Comparison of ENCODE assay signal across 8 cellular contexts in the genomic region with DNA sequence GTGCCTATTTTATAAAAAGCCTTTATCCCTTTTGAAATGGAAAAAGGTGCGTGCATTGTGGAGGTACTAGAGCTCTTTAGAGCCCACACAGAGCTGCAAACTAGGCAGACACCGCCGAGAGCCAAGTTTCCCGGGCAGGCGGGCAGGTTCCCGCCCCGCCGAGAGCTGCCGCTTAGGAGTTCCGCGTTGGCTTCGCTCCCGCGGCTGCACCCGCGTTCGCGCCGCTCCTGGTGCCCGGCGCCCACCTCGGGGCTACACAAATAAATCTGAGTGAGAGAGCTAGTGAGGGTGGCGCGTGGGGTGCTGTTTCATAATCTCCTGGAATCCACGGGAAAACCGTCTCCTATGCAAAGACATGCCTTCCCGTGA. TPM values are rescaled to one million over a fixed set of nuclear protein-coding genes. Genes with fewer than 3 reads are reported as not detected.
DNase-seq lines count a peak whose midpoint lies in the region; ATAC-seq and TF ChIP-seq lines count a peak whose summit lies in the region.

No MANE protein-coding gene starts in this region.

- H3K4me3 Mint-ChIP-seq in CD14-positive monocyte: peak overlapping the region; percentile 79 to 96

- TF ChIP-seq CTCF in CD14-positive monocyte (IDR thresholded peaks at IDR 0.05) (no peak), IMR-90 (conservative IDR thresholded peaks at IDR 0.05; ENCODE audit: low read depth, low read length) (no peak), astrocyte of the spinal cord (IDR thresholded peaks at IDR 0.05; ENCODE audit: low read depth, low read length) (no peak)

- peak overlapping the region; percentile 81 for H3K4ac ChIP-seq in IMR-90 (ENCODE audit: low read depth, low read length)

- no peaks in the 10 kb centered on the region for H3K9me3 ChIP-seq in IMR-90 (ENCODE audit: control insufficient read depth, insufficient read depth, low read length)
- no peaks in the 10 kb centered on the region for H3K9me3 ChIP-seq in stomach smooth muscle (ENCODE audit: control insufficient read depth in 2 of 2, low read length in 2 of 2)

- dilution Hi-C loops in IMR-90 (cut with HindIII; ENCODE audit: low sequenced_read_pairs, unreplicated experiment): loop anchor here (25.0 kb wide), 1 partner anchor 408 kb away; no protein-coding TSS in a partner anchor

- peak overlapping the region; percentile 82 for H3K9ac ChIP-seq in IMR-90 (ENCODE audit: low read depth, low read length)
- H3K9ac ChIP-seq in stomach smooth muscle (ENCODE audit: low read length in 2 of 2): peak overlapping the region; percentile 60 to 74

- peak overlapping the region; percentile 84 for H2AK9ac ChIP-seq in IMR-90 (replicated peaks; ENCODE audit: low read depth, low read length, poor library complexity)

- no peaks in the 10 kb centered on the region for H3K36me3 Mint-ChIP-seq in CD14-positive monocyte

- peak overlapping the region; percentile 93 for H3K14ac ChIP-seq in IMR-90 (replicated peaks; ENCODE audit: low read depth, low read length)

- H2BK20ac ChIP-seq in IMR-90 (ENCODE audit: low read depth, low read length): no peak overlapping the region

- 0% methylated on average over 7 of the region's 27 CpGs; no CpG with 5 or more reads in 1 of the 2 experiments for WGBS in IMR-90 (ENCODE audit: extremely low coverage in 2 of 2, insufficient read length in 1 of 2), 2 experiments

- no peak overlapping the region for H3K27ac Mint-ChIP-seq in CD14-positive monocyte

- H3K4me3 ChIP-seq in IMR-90 (ENCODE audit: insufficient read depth, low read depth, low read length): peak overlapping the region; percentile 52
- H3K4me3 ChIP-seq in astrocyte of the spinal cord (ENCODE audit: low read depth, low read length): peak overlapping the region; percentile 92
- H3K4me3 ChIP-seq in stomach smooth muscle (ENCODE audit: low read length in 2 of 2): peak overlapping the region; percentile 93 to 98

- peaks cover under 1 to 23% of the 10 kb centered on the region in 2 experiments; a peak in 2 of 4 replicates for H3K79me1 ChIP-seq in IMR-90 (ENCODE audit: low read depth in 1 of 2, low read length in 2 of 2)

- peak overlapping the region; percentile 97 for H3K4me2 ChIP-seq in IMR-90 (ENCODE audit: low read depth, low read length)

- no peaks in the 10 kb centered on the region for H3K27me3 ChIP-seq in IMR-90 (ENCODE audit: control insufficient read depth, insufficient read depth, low read length)
- H3K27me3 ChIP-seq in stomach smooth muscle (ENCODE audit: control insufficient read depth in 1 of 2, insufficient read depth in 2 of 2, low read length in 2 of 2): no peaks in the 10 kb centered on the region

- peak overlapping the region; percentile 67 for H3K27ac ChIP-seq in IMR-90 (ENCODE audit: insufficient read depth, low read length)
- peak overlapping the region; percentile 58 for H3K27ac ChIP-seq in stomach smooth muscle (ENCODE audit: low read length)

- POLR2A ChIA-PET in IMR-90 (lab: Charles Lee; ENCODE audit: unreplicated experiment): interaction anchor here (0.6 to 0.7 kb wide), 2 partner anchors 189 to 391 kb away, joined by 3 to 7 read pairs; no protein-coding TSS in a partner anchor

- peak overlapping the region; percentile 46 to 47; a peak in 3 of 4 replicates for H4K8ac ChIP-seq in IMR-90 (ENCODE audit: low read depth in 2 of 2, low read length in 2 of 2)

- no peak for TF ChIP-seq RAD21 in IMR-90 (IDR thresholded peaks at IDR 0.05; ENCODE audit: low read length)

- peak overlapping the region; percentile 54; the same call in 1 of the 2 replicates for H4K91ac ChIP-seq in IMR-90 (ENCODE audit: insufficient read depth, low read depth, low read length)

- intact Hi-C loops in CD14-positive monocyte (cut with micrococcal nuclease) (no loop called here), IMR-90 (cut with micrococcal nuclease) (loop anchor here (2.0 kb wide), 1 partner anchor 255 kb away; no protein-coding TSS in a partner anchor)

- peaks cover 0 to 11% (median 0%) of the 10 kb centered on the region in 7 donors for H3K9me3 Mint-ChIP-seq in CD14-positive monocyte

- H2BK5ac ChIP-seq in IMR-90 (ENCODE audit: low read depth, low read length, poor library complexity, severe bottlenecking): peak overlapping the region; percentile 28

- no peaks in the 10 kb centered on the region for H3K9me1 ChIP-seq in IMR-90 (ENCODE audit: insufficient read depth, low read length)

- in situ Hi-C loops in IMR-90 (cut with MboI; ENCODE audit: low sequenced_read_pairs) (loop anchor here (25.0 kb wide), 1 partner anchor 408 kb away; no protein-coding TSS in a partner anchor), astrocyte of the spinal cord (cut with HindIII; ENCODE audit: low sequenced_read_pairs) (no loop called here)

- peaks cover 17% of the 10 kb centered on the region for H3K4me1 Mint-ChIP-seq in CD14-positive monocyte

- H3K4me1 ChIP-seq in IMR-90 (ENCODE audit: control insufficient read depth, insufficient read depth, low read length) (peaks cover under 1% of the 10 kb centered on the region; the same call in 1 of the 2 replicates), stomach smooth muscle (ENCODE audit: control insufficient read depth, insufficient read depth, low read length) (peaks cover 3% of the 10 kb centered on the region)

- CTCF ChIA-PET in IMR-90 (lab: Yijun Ruan, JAX): interaction anchor here (0.6 to 1.3 kb wide), 10 partner anchors 8 to 425 kb away, joined by 3 to 5 read pairs (median 3); no protein-coding TSS in a partner anchor

- H3K36me3 ChIP-seq in IMR-90 (ENCODE audit: control insufficient read depth, insufficient read depth, low read length) (no peaks in the 10 kb centered on the region), stomach smooth muscle (ENCODE audit: control insufficient read depth in 2 of 2, insufficient read depth in 2 of 2, low read length in 2 of 2) (no peaks in the 10 kb centered on the region)

- peak overlapping the region; percentile 17; the same call in 1 of the 2 replicates for H4K5ac ChIP-seq in IMR-90 (ENCODE audit: low read depth, low read length)

- ATAC-seq in IMR-90 (ENCODE audit: low read depth) (peak; percentile 33), GM21390 (IDR thresholded peaks at IDR 0.05; ENCODE audit: unreplicated experiment) (no peak), GM21723 (IDR thresholded peaks at IDR 0.05; ENCODE audit: unreplicated experiment) (no peak)

- peaks cover 42 to 54% (median 45%) of the 10 kb centered on the region in 3 donors for H3K27me3 Mint-ChIP-seq in CD14-positive monocyte (ENCODE audit: low read depth in 3 of 3)

- peak overlapping the region; percentile 81 for H2AFZ ChIP-seq in IMR-90 (replicated peaks; ENCODE audit: low read length, poor library complexity)

- 0 out of 2 replicates have a peak overlapping the region, but pooled peaks have one; percentile 43 for H2AK5ac ChIP-seq in IMR-90 (ENCODE audit: low read depth, low read length)

- peak overlapping the region; percentile 78 for H2BK120ac ChIP-seq in IMR-90 (ENCODE audit: low read depth, low read length)

- H4K20me1 ChIP-seq in IMR-90 (ENCODE audit: insufficient read depth, low read length): peaks cover 19% of the 10 kb centered on the region

- H3K23ac ChIP-seq in IMR-90 (ENCODE audit: low read depth, low read length): peak overlapping the region; percentile 83

- peak overlapping the region; percentile 32; the same call in 2 of the 3 replicates for H2BK15ac ChIP-seq in IMR-90 (ENCODE audit: low read depth, low read length)

- peak overlapping the region; percentile 70; the same call in 1 of the 2 replicates for H3K56ac ChIP-seq in IMR-90 (ENCODE audit: extremely low read depth, insufficient read depth, low read length)

- no peak for DNase-seq in CD14-positive monocyte (ENCODE audit: low spot score)
- no peak for DNase-seq in IMR-90
- peak; percentile 47 for DNase-seq in astrocyte of the spinal cord (ENCODE audit: low read depth, low spot score)
- peak; percentile 48 for DNase-seq in iPS-NIHi11 (ENCODE audit: low spot score)
- DNase-seq in NOMO-1 treated with dmso at 0.1 percent for 144 hours (lab: John Stamatoyannopoulos, UW; ENCODE audit: unreplicated experiment): no peak

- BruUV-seq in IMR-90 (replicated peaks; lab: Mats Ljungman, UMichigan): no TSS peak

- peak overlapping the region; percentile 19; the same call in 1 of the 2 replicates for H3K18ac ChIP-seq in IMR-90 (ENCODE audit: low read depth, low read length)

- TF ChIP-seq POLR2A in IMR-90 (IDR thresholded peaks at IDR 0.05; ENCODE audit: low read depth, low read length): no peak

TF ChIP-seq in IMR-90, 13 proteins besides CTCF, POLR2A, EP300 and RAD21:
- TF ChIP-seq SMC3 (IDR thresholded peaks at IDR 0.05; ENCODE audit: low read depth, low read length) (no peak), FOS (IDR thresholded peaks at IDR 0.05; ENCODE audit: low read depth, low read length) (no peak), CHD1 (IDR thresholded peaks at IDR 0.05; ENCODE audit: low read depth, low read length) (no peak), RFX5 (IDR thresholded peaks at IDR 0.05; ENCODE audit: low read depth, low read length) (no peak), MAZ (IDR thresholded peaks at IDR 0.05; ENCODE audit: borderline replicate concordance, low read depth, low read length) (no peak), MXI1 (IDR thresholded peaks at IDR 0.05; ENCODE audit: borderline replicate concordance, low read depth, low read length) (0 out of 2 replicates have a peak, but pooled peaks have one; percentile 18)
- TF ChIP-seq, protein P1, sequence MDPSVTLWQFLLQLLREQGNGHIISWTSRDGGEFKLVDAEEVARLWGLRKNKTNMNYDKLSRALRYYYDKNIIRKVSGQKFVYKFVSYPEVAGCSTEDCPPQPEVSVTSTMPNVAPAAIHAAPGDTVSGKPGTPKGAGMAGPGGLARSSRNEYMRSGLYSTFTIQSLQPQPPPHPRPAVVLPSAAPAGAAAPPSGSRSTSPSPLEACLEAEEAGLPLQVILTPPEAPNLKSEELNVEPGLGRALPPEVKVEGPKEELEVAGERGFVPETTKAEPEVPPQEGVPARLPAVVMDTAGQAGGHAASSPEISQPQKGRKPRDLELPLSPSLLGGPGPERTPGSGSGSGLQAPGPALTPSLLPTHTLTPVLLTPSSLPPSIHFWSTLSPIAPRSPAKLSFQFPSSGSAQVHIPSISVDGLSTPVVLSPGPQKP (IDR thresholded peaks at IDR 0.05; ENCODE audit: borderline replicate concordance, low read depth, low read length): no peak
- TF ChIP-seq, protein P2, sequence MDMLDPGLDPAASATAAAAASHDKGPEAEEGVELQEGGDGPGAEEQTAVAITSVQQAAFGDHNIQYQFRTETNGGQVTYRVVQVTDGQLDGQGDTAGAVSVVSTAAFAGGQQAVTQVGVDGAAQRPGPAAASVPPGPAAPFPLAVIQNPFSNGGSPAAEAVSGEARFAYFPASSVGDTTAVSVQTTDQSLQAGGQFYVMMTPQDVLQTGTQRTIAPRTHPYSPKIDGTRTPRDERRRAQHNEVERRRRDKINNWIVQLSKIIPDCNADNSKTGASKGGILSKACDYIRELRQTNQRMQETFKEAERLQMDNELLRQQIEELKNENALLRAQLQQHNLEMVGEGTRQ (IDR thresholded peaks at IDR 0.05; ENCODE audit: low read depth, low read length): no peak

RNA-seq across cellular contexts. Expression of a gene that starts 0.7 kb away (rescaled TPM):
- polyA plus RNA-seq in CD14-positive monocyte (under 1 TPM in 1 of 2 donors, not detected in 1; 0.03 TPM), IMR-90 (2012; rRNA removed) (11.1 and 14.5 TPM in 2 replicates)
- total RNA-seq in IMR-90 (2012; rRNA removed): 87.5 and 117 TPM in 2 replicates
- polyA plus RNA-seq in IMR-90 (2012; cell fraction: cytosol; rRNA removed): 5.2 and 8.9 TPM in 2 replicates
- polyA plus RNA-seq in IMR-90 (2012; cell fraction: nucleus; rRNA removed; ENCODE audit: low replicate concordance): 1.7 and 8.7 TPM in 2 replicates

Comparison
In these comparisons a context has a peak if more than half of its experiments do, and no peak if none do; other contexts are left out.
1. DNase-seq: peak in astrocyte of the spinal cord (single experiment) and iPS-NIHi11 (single experiment); none in CD14-positive monocyte (single experiment), IMR-90 (single experiment) and NOMO-1 treated with dmso at 0.1 percent for 144 hours (single experiment).
2. Peak in every context shown above with its lines, with median percentiles within 50 percentile points of each other: H3K4me3 ChIP-seq.